In genomic region chr5:12566441-12566840, GRCh38 we compare ENCODE assay signal across 21 cellular contexts.
DNase-seq lines count a peak whose midpoint lies in the region; ATAC-seq, FAIRE-seq and TF ChIP-seq lines count a peak whose summit lies in the region.
"Had no signal": no experiment of that assay in that cellular context is flagged by ENCODE, and none has a peak within 500 bp of the region (broad histone marks: within the 10 kb centered on the region; RNA-seq: fewer than 3 reads in every experiment).

No MANE protein-coding gene starts in this region.

- TF ChIP-seq POLR2A in esophagus squamous epithelium (IDR thresholded peaks at IDR 0.05), result no peak

- no peaks in the 10 kb centered on the region for H3K36me3 ChIP-seq in esophagus squamous epithelium
- H3K36me3 ChIP-seq: MG63, SJSA1 had no signal

- no peaks in the 10 kb centered on the region for H3K9me3 ChIP-seq in esophagus squamous epithelium
- H3K9me3 ChIP-seq: MG63, SJSA1 had no signal

- H3K27me3 ChIP-seq in esophagus squamous epithelium, result no peaks in the 10 kb centered on the region
- H3K27me3 ChIP-seq: MG63, SJSA1 had no signal

- 75 to 90% methylated on average over 1 of the region's 1 CpG for WGBS in esophagus squamous epithelium, 2 donors

- H3K4me3 ChIP-seq in esophagus squamous epithelium, result no peak overlapping the region
- H3K4me3 ChIP-seq: MG63, SJSA1 had no signal

- H3K4me1 ChIP-seq in esophagus squamous epithelium, result no peaks in the 10 kb centered on the region
- H3K4me1 ChIP-seq: SJSA1 had no signal

- intact Hi-C loops in esophagus squamous epithelium (cut with DNase I), result no loop called here

- no peak overlapping the region for H3K27ac ChIP-seq in esophagus squamous epithelium
- H3K27ac ChIP-seq: SJSA1 had no signal

- no peak for ATAC-seq in HG03095 (IDR thresholded peaks at IDR 0.05; ENCODE audit: unreplicated experiment)
- ATAC-seq: Right ventricle myocardium inferior had no signal

- TF ChIP-seq CTCF in esophagus squamous epithelium (IDR thresholded peaks at IDR 0.05), result no peak

- FAIRE-seq in frontal cortex (lab: Jason Lieb, UNC), result no peak
- FAIRE-seq: GM12891, RCC 7860 had no signal

- DNase-seq in ELR (ENCODE audit: low read depth), result peak; percentile 60
- peak; percentile 89 for DNase-seq in NCI-H446 treated with DMSO at 0.1 percent for 48 hours (lab: John Stamatoyannopoulos, UW)
- peak; percentile 11 for DNase-seq in astrocyte of the hippocampus (ENCODE audit: low read depth, low spot score)
- no peak for DNase-seq in NCI-H226
- no peak for DNase-seq in esophagus squamous epithelium (lab: John Stamatoyannopoulos, UW)
- DNase-seq in frontal cortex (ENCODE audit: low spot score in 2 of 2), result no peak
- DNase-seq: CD4-positive, CD25-positive, alpha-beta regulatory T cell; DMS79 treated with DMSO at 0.1 percent for 48 hours; H9; HFFc6; Karpas-422; MG63; NCI-H1048; NCI-H1436; NCI-H187 treated with DMSO at 0.1 percent for 48 hours; T-helper 1 cell had no signal

Comparison
In these comparisons a context has a peak if more than half of its experiments do, and no peak if none do; other contexts are left out.
1. DNase-seq: peak in ELR (single experiment), NCI-H446 treated with DMSO at 0.1 percent for 48 hours (single experiment) and astrocyte of the hippocampus (single experiment); none in NCI-H226 (single experiment), esophagus squamous epithelium (single experiment) and frontal cortex (0 of 2).